Comparison of ENCODE assay signal across 29 cellular contexts in the genomic region with DNA sequence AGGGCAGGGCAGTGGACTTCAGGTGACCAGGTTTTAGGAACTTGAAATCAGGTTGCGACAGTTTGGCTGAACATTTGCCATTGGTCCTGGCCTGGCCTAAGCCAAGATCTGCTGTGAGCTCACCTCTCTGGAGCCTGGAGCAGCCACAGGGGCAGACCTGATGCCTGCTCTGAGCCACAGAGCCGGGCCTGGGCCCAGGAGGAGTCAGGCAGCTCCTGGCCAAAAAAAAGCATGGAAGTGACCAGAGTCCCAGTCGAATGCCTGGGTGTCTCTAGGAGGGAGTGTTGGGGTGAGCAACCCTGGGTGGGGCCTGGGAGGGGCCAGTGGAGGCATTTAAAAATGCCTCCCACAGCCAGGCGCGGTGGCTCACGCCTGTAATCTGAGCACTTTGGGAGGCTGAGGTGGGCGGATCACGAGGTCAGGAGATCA. TPM values are rescaled to one million over a fixed set of nuclear protein-coding genes. Genes with fewer than 3 reads are reported as not detected.
DNase-seq lines count a peak whose midpoint lies in the region; ATAC-seq and TF ChIP-seq lines count a peak whose summit lies in the region.
"Had no signal": no experiment of that assay in that cellular context is flagged by ENCODE, and none has a peak within 500 bp of the region (broad histone marks: within the 10 kb centered on the region; RNA-seq: fewer than 3 reads in every experiment).

No MANE protein-coding gene starts in this region.

- H3K27ac ChIP-seq in heart left ventricle (no peak overlapping the region), mucosa of rectum (ENCODE audit: low read depth in 2 of 2, low read length in 2 of 2) (peak overlapping the region; percentile 92 to 95), stomach (peak overlapping the region in 3 of 5 donors; percentile 51 to 53 (median 51))
- H3K27ac ChIP-seq: body of pancreas, GM23248, left lung, RWPE1 had no signal

- TF ChIP-seq POLR2A in heart left ventricle (IDR thresholded peaks at IDR 0.05): no peak
- no peak for TF ChIP-seq POLR2A in stomach (IDR thresholded peaks at IDR 0.05)

- peak overlapping the region; percentile 32 to 74 for H3K9ac ChIP-seq in mucosa of rectum (ENCODE audit: low read depth in 1 of 2, low read length in 2 of 2)
- H3K9ac ChIP-seq: GM23248, SK-N-SH had no signal

- no peak for TF ChIP-seq EP300 in stomach (IDR thresholded peaks at IDR 0.05)

- WGBS in heart left ventricle, 4 donors: 95 to 98% (median 96%) methylated on average over 8 of the region's 8 CpGs
- 86 to 94% (median 91%) methylated on average over 8 of the region's 8 CpGs for WGBS in stomach, 5 donors

- H3K9me3 ChIP-seq in heart left ventricle: no peaks in the 10 kb centered on the region
- no peaks in the 10 kb centered on the region for H3K9me3 ChIP-seq in mucosa of rectum (ENCODE audit: control insufficient read depth in 2 of 2, low read length in 2 of 2)
- H3K9me3 ChIP-seq in stomach: no peaks in the 10 kb centered on the region
- H3K9me3 ChIP-seq: body of pancreas, left lung, SK-N-SH, tibial nerve had no signal

- ATAC-seq in heart left ventricle: no peak
- no peak for ATAC-seq in left ventricle myocardium superior
- ATAC-seq in GM19463 (IDR thresholded peaks at IDR 0.05; ENCODE audit: unreplicated experiment): no peak
- no peak for ATAC-seq in HG03139 (IDR thresholded peaks at IDR 0.05; ENCODE audit: unreplicated experiment)
- ATAC-seq in HG03095 (IDR thresholded peaks at IDR 0.05; ENCODE audit: unreplicated experiment): no peak
- ATAC-seq: activated T-cell treated with anti-CD3 and anti-CD28 coated beads, Interleukin-2, amount 50 U/mL, for 4 hours; body of pancreas; left lung; stimulated activated naive CD8-positive, alpha-beta T cell treated with anti-CD3 and anti-CD28 coated beads, Interleukin-15, amount 100 ng/mL, for 72 hours had no signal

- H3K4me1 ChIP-seq in heart left ventricle (no peaks in the 10 kb centered on the region), mucosa of rectum (ENCODE audit: control insufficient read depth in 2 of 2, insufficient read depth in 2 of 2, low read length in 2 of 2) (peaks cover 25 to 26% of the 10 kb centered on the region in 2 donors), stomach (peaks cover 0 to 46% (median 17%) of the 10 kb centered on the region in 4 donors)
- H3K4me1 ChIP-seq: left lung had no signal

- H3K4me3 ChIP-seq in heart left ventricle: no peak overlapping the region
- H3K4me3 ChIP-seq in mucosa of rectum (ENCODE audit: low read length in 2 of 2): no peak overlapping the region
- no peak overlapping the region for H3K4me3 ChIP-seq in stomach
- H3K4me3 ChIP-seq: body of pancreas, GM23248, left lung, tibial nerve had no signal

- H3K27me3 ChIP-seq in heart left ventricle: no peaks in the 10 kb centered on the region
- H3K27me3 ChIP-seq in mucosa of rectum (ENCODE audit: control insufficient read depth in 2 of 2, insufficient read depth in 2 of 2, low read length in 2 of 2): no peaks in the 10 kb centered on the region
- H3K27me3 ChIP-seq in stomach: no peaks in the 10 kb centered on the region
- H3K27me3 ChIP-seq: body of pancreas, left lung, tibial nerve had no signal

- H3K36me3 ChIP-seq in heart left ventricle (peaks cover 0 to 3% (median 0%) of the 10 kb centered on the region in 9 donors), mucosa of rectum (ENCODE audit: control insufficient read depth in 2 of 2, insufficient read depth in 2 of 2, low read length in 2 of 2) (peaks cover 23 to 27% of the 10 kb centered on the region in 2 donors), stomach (peaks cover 0 to 31% (median 22%) of the 10 kb centered on the region in 4 donors)
- H3K36me3 ChIP-seq: left lung had no signal

- DNase-seq in heart left ventricle (peak in 3 of 5 donors; percentile 6 to 15 (median 14)), cardiac septum (ENCODE audit: low spot score) (no peak), left ventricle myocardium superior (peak; percentile 12), stomach (no peak)
- DNase-seq: activated CD4-positive, alpha-beta T cell treated with anti-CD3 and anti-CD28 coated beads for 4 hours; activated T-cell treated with anti-CD3 and anti-CD28 coated beads, Interleukin-2, amount 50 U/mL, for 4 hours; CD4-positive, alpha-beta T cell; effector CD8-positive, alpha-beta T cell; GM23248; midbrain; NCI-H187; NCI-H2171; NCI-H510A; SK-N-SH; stimulated activated CD8-positive, alpha-beta memory T cell treated with anti-CD3 and anti-CD28 coated beads, Interleukin-4, amount 100 ng/mL, for 48 hours; stimulated activated naive CD8-positive, alpha-beta T cell treated with anti-CD3 and anti-CD28 coated beads, Interleukin-15, amount 100 ng/mL, for 72 hours had no signal

- intact Hi-C loops in heart left ventricle (cut with DNase I) (loop anchor here in 3 of 10 donors (10.0 kb wide), 2 partner anchors 172 to 362 kb away; no protein-coding TSS in a partner anchor), cardiac septum (cut with DNase I) (loop anchor here (10.0 kb wide), 1 partner anchor 172 kb away; no protein-coding TSS in a partner anchor), left ventricle myocardium superior (cut with micrococcal nuclease) (loop anchor here (10.0 kb wide), 1 partner anchor 52 kb away; no protein-coding TSS in a partner anchor), stomach (cut with DNase I; ENCODE audit: low total_unique reads) (no loop called here)

- TF ChIP-seq CTCF in heart left ventricle (IDR thresholded peaks at IDR 0.05) (no peak), stomach (IDR thresholded peaks at IDR 0.05) (no peak)

RNA-seq across cellular contexts. Expression of gene OMP, which starts 6.0 kb away (rescaled TPM):
- total RNA-seq in heart left ventricle: not detected
- not detected for polyA plus RNA-seq in heart left ventricle
- not detected for total RNA-seq in cardiac septum
- total RNA-seq in left ventricle myocardium superior: not detected
- 10 to 100 TPM in 3 of 5 donors, 1 to 10 TPM in 1, not detected in 1; 2.6 to 63.7 (median 28.3) TPM for total RNA-seq in stomach
- 1 to 10 TPM in 1 of 3 donors, not detected in 2; 1.1 TPM for polyA plus RNA-seq in stomach
- total RNA-seq: A172; activated CD8-positive, alpha-beta memory T cell treated with anti-CD3 and anti-CD28 coated beads for 36 hours; activated T-cell treated with anti-CD3 and anti-CD28 coated beads, Interleukin-2, amount 50 U/mL, for 4 hours; body of pancreas; CD4-positive, alpha-beta T cell; epithelial cell of proximal tubule; GM23248; left lung; T-helper 2 cell treated with Interferon-gamma antibody and Interleukin-4, amounts not matched to agents 100 ng/mL and 5 ng/mL, for 36 hours had no signal
- polyA plus RNA-seq: adipose tissue, GM23248 had no signal

RNA-seq across cellular contexts. Expression of gene CAPN5, which starts 29.8 kb away (rescaled TPM):
- total RNA-seq in heart left ventricle (1 to 10 TPM; 1.2 to 4.5 (median 2.3) TPM), cardiac septum (4.0 TPM), left ventricle myocardium superior (2.5 TPM), stomach (100 to 1,000 TPM in 2 of 5 donors, 10 to 100 TPM in 3; 36.4 to 110 (median 86.2) TPM)
- polyA plus RNA-seq in heart left ventricle (1 to 10 TPM; 1.1 to 2.0 TPM), stomach (10 to 100 TPM; 10.0 to 53.0 (median 21.7) TPM)

RNA-seq across cellular contexts. Expression of gene MYO7A, which starts 31.4 kb away (rescaled TPM):
- total RNA-seq in heart left ventricle (10 to 100 TPM in 1 of 9 donors, 1 to 10 TPM in 8; 1.6 to 17.1 (median 2.7) TPM), cardiac septum (3.0 TPM), left ventricle myocardium superior (4.6 TPM), stomach (10 to 100 TPM in 1 of 5 donors, 1 to 10 TPM in 4; 2.6 to 29.2 (median 4.8) TPM)
- polyA plus RNA-seq in heart left ventricle (1 to 10 TPM; 1.0 to 2.9 TPM), stomach (1 to 10 TPM; 1.4 to 4.0 (median 2.3) TPM)
- total RNA-seq: A172, GM23248 had no signal
- polyA plus RNA-seq: GM23248 had no signal

Comparison
In these comparisons a context has a peak if more than half of its experiments do, and no peak if none do; other contexts are left out.
1. DNase-seq: peak in heart left ventricle (3 of 5) and left ventricle myocardium superior (single experiment); none in cardiac septum (single experiment) and stomach (single experiment).
2. H3K27ac ChIP-seq: peak in mucosa of rectum (2 of 2) and stomach (3 of 5); none in heart left ventricle (0 of 12).